ENCODE assay signal across 15 cellular contexts in genomic region chr1:200388791-200389190, GRCh38.
"Had no signal": no experiment of that assay in that cellular context is flagged by ENCODE, and none has a peak within 500 bp of the region (broad histone marks: within the 10 kb centered on the region; RNA-seq: fewer than 3 reads in every experiment).

No MANE protein-coding gene starts in this region.

- H3K9me3 Mint-ChIP-seq: activated naive CD8-positive, alpha-beta T cell treated with anti-CD3 and anti-CD28 coated beads, Interleukin-2, amount 50 U/mL, for 24 hours; stimulated activated naive B cell treated with anti-CD40 and anti-IgM and Interleukin-4, amounts not matched to agents 10 μg/mL and 1 μg/mL and 100 μg/mL, for 72 hours had no signal

- DNase-seq: activated CD4-positive, alpha-beta T cell treated with anti-CD3 and anti-CD28 coated beads for 48 hours; activated CD8-positive, alpha-beta memory T cell treated with anti-CD3 and anti-CD28 coated beads, Interleukin-2, amount 50 U/mL, for 48 hours; activated CD8-positive, alpha-beta T cell treated with anti-CD3 and anti-CD28 coated beads, Interleukin-2, amount 10 ng/mL, durations not matched to agents 7 days and 5 days; activated naive CD4-positive, alpha-beta T cell treated with Interleukin-2 at 50 U/mL for 16 hours; activated naive CD8-positive, alpha-beta T cell treated with anti-CD3 and anti-CD28 coated beads, Interleukin-2, amount 50 U/mL, for 24 hours; foreskin keratinocyte; heart left ventricle; left ventricle myocardium inferior; right cardiac atrium; small intestine; stimulated activated naive B cell treated with anti-CD40 and anti-IgM and Interleukin-4, amounts not matched to agents 10 μg/mL and 1 μg/mL and 100 μg/mL, for 72 hours; WERI-Rb-1 had no signal

- H3K27me3 ChIP-seq: ascending aorta, foreskin keratinocyte, heart left ventricle, tibial nerve, vagina had no signal

- H3K27ac ChIP-seq: ascending aorta, foreskin keratinocyte, heart left ventricle, left ventricle myocardium inferior, tibial nerve, vagina, WERI-Rb-1 had no signal

- H3K4me1 ChIP-seq: ascending aorta, foreskin keratinocyte, heart left ventricle, left ventricle myocardium inferior, tibial nerve, vagina had no signal

- H3K4me3 Mint-ChIP-seq: activated CD8-positive, alpha-beta T cell treated with anti-CD3 and anti-CD28 coated beads, Interleukin-2, amount 10 ng/mL, durations not matched to agents 7 days and 5 days; activated naive CD8-positive, alpha-beta T cell treated with anti-CD3 and anti-CD28 coated beads, Interleukin-2, amount 50 U/mL, for 24 hours; stimulated activated naive B cell treated with anti-CD40 and anti-IgM and Interleukin-4, amounts not matched to agents 10 μg/mL and 1 μg/mL and 100 μg/mL, for 72 hours had no signal

- H3K9me3 ChIP-seq: ascending aorta, heart left ventricle, left ventricle myocardium inferior, tibial nerve, vagina had no signal

- H3K36me3 Mint-ChIP-seq: stimulated activated naive B cell treated with anti-CD40 and anti-IgM and Interleukin-4, amounts not matched to agents 10 μg/mL and 1 μg/mL and 100 μg/mL, for 72 hours had no signal

- H3K4me1 Mint-ChIP-seq: activated naive CD8-positive, alpha-beta T cell treated with anti-CD3 and anti-CD28 coated beads, Interleukin-2, amount 50 U/mL, for 24 hours had no signal

- H3K36me3 ChIP-seq: ascending aorta, heart left ventricle, left ventricle myocardium inferior, tibial nerve, vagina, WERI-Rb-1 had no signal

- H3K4me3 ChIP-seq: ascending aorta, heart left ventricle, left ventricle myocardium inferior, tibial nerve, vagina had no signal

- H3K27ac Mint-ChIP-seq: activated CD8-positive, alpha-beta T cell treated with anti-CD3 and anti-CD28 coated beads, Interleukin-2, amount 10 ng/mL, durations not matched to agents 7 days and 5 days; activated naive CD8-positive, alpha-beta T cell treated with anti-CD3 and anti-CD28 coated beads, Interleukin-2, amount 50 U/mL, for 24 hours; stimulated activated naive B cell treated with anti-CD40 and anti-IgM and Interleukin-4, amounts not matched to agents 10 μg/mL and 1 μg/mL and 100 μg/mL, for 72 hours had no signal

- H3K27me3 Mint-ChIP-seq: activated naive CD8-positive, alpha-beta T cell treated with anti-CD3 and anti-CD28 coated beads, Interleukin-2, amount 50 U/mL, for 24 hours; stimulated activated naive B cell treated with anti-CD40 and anti-IgM and Interleukin-4, amounts not matched to agents 10 μg/mL and 1 μg/mL and 100 μg/mL, for 72 hours had no signal
